14 cellular contexts compared by ENCODE assay signal in the genomic region with DNA sequence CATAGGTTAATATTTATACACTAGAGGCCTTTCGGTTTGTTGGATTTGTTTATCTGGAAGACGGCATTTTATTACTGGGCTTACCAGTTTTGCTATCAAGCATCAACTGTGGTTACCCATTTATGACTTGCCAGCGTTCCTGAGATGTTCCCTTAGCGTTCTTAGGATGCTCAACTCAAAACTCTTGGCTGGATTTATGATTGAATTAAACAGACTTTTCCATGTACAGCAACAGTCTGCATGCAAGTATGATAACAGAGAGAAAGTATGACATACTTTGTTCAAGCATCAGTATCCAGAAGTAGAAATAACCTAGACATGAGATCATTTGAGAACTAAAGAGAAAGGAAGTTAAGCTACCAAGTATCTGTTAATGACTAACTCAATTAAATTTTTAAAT. TPM values are rescaled to one million over a fixed set of nuclear protein-coding genes. Genes with fewer than 3 reads are reported as not detected.
DNase-seq lines count a peak whose midpoint lies in the region; ATAC-seq and TF ChIP-seq lines count a peak whose summit lies in the region.
"Had no signal": no experiment of that assay in that cellular context is flagged by ENCODE, and none has a peak within 500 bp of the region (broad histone marks: within the 10 kb centered on the region; RNA-seq: fewer than 3 reads in every experiment).

No MANE protein-coding gene starts in this region.

- H3K4me3 ChIP-seq in astrocyte of the cerebellum (ENCODE audit: low read depth, low read length) = no peak overlapping the region
- H3K4me3 ChIP-seq in skeletal muscle satellite cell (ENCODE audit: low read length) = no peak overlapping the region
- H3K4me3 ChIP-seq: ovary had no signal

- TF ChIP-seq CTCF in astrocyte of the cerebellum (IDR thresholded peaks at IDR 0.05; ENCODE audit: low read depth, low read length, missing control alignments) = no peak

- peaks cover 7% of the 10 kb centered on the region for H3K4me1 ChIP-seq in skeletal muscle satellite cell (ENCODE audit: control insufficient read depth, insufficient read depth, low read length)

- peak overlapping the region; percentile 43 for H3K4me2 ChIP-seq in skeletal muscle satellite cell (ENCODE audit: low read length)

- no peak for ATAC-seq in HG03196 (IDR thresholded peaks at IDR 0.05; ENCODE audit: unreplicated experiment)
- ATAC-seq: effector memory CD8-positive, alpha-beta T cell had no signal

- peak; percentile 77 for DNase-seq in GM03348 (ENCODE audit: low spot score)
- peak; percentile 84 for DNase-seq in astrocyte of the cerebellum (ENCODE audit: low read depth)
- peak; percentile 87 for DNase-seq in glomerular visceral epithelial cell (ENCODE audit: extremely low spot score)
- DNase-seq in activated CD8-positive, alpha-beta memory T cell treated with anti-CD3 and anti-CD28 coated beads, Interleukin-2, amount 50 U/mL, for 4 hours = no peak
- DNase-seq in stimulated activated CD4-positive, alpha-beta T cell treated with anti-CD3 and anti-CD28 coated beads, Interleukin-4, amount 100 ng/mL, for 24 hours = no peak
- DNase-seq in NOMO-1 treated with dmso at 0.1 percent for 144 hours (lab: John Stamatoyannopoulos, UW; ENCODE audit: unreplicated experiment) = no peak
- DNase-seq: activated CD4-positive, alpha-beta memory T cell treated with anti-CD3 and anti-CD28 coated beads, Interleukin-2, amount 10 ng/mL, durations not matched to agents 7 days and 5 days; activated naive CD4-positive, alpha-beta T cell treated with anti-CD3 and anti-CD28 coated beads, Interleukin-2, amount 50 U/mL, for 16 hours; effector memory CD8-positive, alpha-beta T cell; NCI-H1694 treated with DMSO at 0.1 percent for 48 hours; ovary had no signal

- in situ Hi-C loops in astrocyte of the cerebellum (cut with HindIII; ENCODE audit: low sequenced_read_pairs) = no loop called here

- H3K9me3 ChIP-seq in skeletal muscle satellite cell (replicated peaks; ENCODE audit: low read length) = peaks cover 3% of the 10 kb centered on the region
- H3K9me3 ChIP-seq: ovary had no signal

- no peaks in the 10 kb centered on the region for H3K36me3 ChIP-seq in skeletal muscle satellite cell (ENCODE audit: insufficient read depth, low read length)
- H3K36me3 ChIP-seq: ovary had no signal

- H3K9ac ChIP-seq in skeletal muscle satellite cell (ENCODE audit: low read depth, low read length) = peak overlapping the region; percentile 56

- H3K27me3 ChIP-seq in skeletal muscle satellite cell (ENCODE audit: control insufficient read depth, insufficient read depth, low read length) = no peaks in the 10 kb centered on the region
- H3K27me3 ChIP-seq: ovary had no signal

RNA-seq across cellular contexts. Expression of a gene that starts 29.9 kb away (rescaled TPM):
- total RNA-seq in skeletal muscle satellite cell (2012; rRNA removed) = not detected in 2 replicates
- total RNA-seq: activated CD4-positive, alpha-beta memory T cell treated with anti-CD3 and anti-CD28 coated beads, Interleukin-2, amount 10 ng/mL, durations not matched to agents 7 days and 5 days; ovary; ureter had no signal

Comparison
In these comparisons a context has a peak if more than half of its experiments do, and no peak if none do; other contexts are left out.
1. DNase-seq: peak in GM03348 (single experiment), astrocyte of the cerebellum (single experiment) and glomerular visceral epithelial cell (single experiment); none in activated CD8-positive, alpha-beta memory T cell treated with anti-CD3 and anti-CD28 coated beads, Interleukin-2, amount 50 U/mL, for 4 hours (single experiment), stimulated activated CD4-positive, alpha-beta T cell treated with anti-CD3 and anti-CD28 coated beads, Interleukin-4, amount 100 ng/mL, for 24 hours (single experiment) and NOMO-1 treated with dmso at 0.1 percent for 144 hours (single experiment).